1 cellular context compared by ENCODE assay signal in genomic region chr15:65414841-65415621, GRCh38.
TF ChIP-seq lines count a peak whose summit lies in the region.

No MANE protein-coding gene starts in this region.

TF ChIP-seq in HEK293, 187 proteins besides CTCF, POLR2A, EP300 and RAD21 (continued from another document and continues in another):
- TF ChIP-seq, protein P1, sequence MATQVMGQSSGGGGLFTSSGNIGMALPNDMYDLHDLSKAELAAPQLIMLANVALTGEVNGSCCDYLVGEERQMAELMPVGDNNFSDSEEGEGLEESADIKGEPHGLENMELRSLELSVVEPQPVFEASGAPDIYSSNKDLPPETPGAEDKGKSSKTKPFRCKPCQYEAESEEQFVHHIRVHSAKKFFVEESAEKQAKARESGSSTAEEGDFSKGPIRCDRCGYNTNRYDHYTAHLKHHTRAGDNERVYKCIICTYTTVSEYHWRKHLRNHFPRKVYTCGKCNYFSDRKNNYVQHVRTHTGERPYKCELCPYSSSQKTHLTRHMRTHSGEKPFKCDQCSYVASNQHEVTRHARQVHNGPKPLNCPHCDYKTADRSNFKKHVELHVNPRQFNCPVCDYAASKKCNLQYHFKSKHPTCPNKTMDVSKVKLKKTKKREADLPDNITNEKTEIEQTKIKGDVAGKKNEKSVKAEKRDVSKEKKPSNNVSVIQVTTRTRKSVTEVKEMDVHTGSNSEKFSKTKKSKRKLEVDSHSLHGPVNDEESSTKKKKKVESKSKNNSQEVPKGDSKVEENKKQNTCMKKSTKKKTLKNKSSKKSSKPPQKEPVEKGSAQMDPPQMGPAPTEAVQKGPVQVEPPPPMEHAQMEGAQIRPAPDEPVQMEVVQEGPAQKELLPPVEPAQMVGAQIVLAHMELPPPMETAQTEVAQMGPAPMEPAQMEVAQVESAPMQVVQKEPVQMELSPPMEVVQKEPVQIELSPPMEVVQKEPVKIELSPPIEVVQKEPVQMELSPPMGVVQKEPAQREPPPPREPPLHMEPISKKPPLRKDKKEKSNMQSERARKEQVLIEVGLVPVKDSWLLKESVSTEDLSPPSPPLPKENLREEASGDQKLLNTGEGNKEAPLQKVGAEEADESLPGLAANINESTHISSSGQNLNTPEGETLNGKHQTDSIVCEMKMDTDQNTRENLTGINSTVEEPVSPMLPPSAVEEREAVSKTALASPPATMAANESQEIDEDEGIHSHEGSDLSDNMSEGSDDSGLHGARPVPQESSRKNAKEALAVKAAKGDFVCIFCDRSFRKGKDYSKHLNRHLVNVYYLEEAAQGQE (tag by site-specific recombination; IDR thresholded peaks at IDR 0.05), result no peak
- TF ChIP-seq ZBTB8A (tag by site-specific recombination; IDR thresholded peaks at IDR 0.05) (peak; percentile 93), ZNF600 (tag by site-specific recombination; IDR thresholded peaks at IDR 0.05) (peak; percentile 95), ZNF561 (tag by site-specific recombination; IDR thresholded peaks at IDR 0.05; ENCODE audit: borderline replicate concordance) (peak; percentile 78; the same call in 1 of the 2 replicates), ZBTB11 (tag by site-specific recombination; conservative IDR thresholded peaks at IDR 0.05; ENCODE audit: low read depth) (peak; percentile 60; the same call in 1 of the 2 replicates), WT1 (tag by site-specific recombination; IDR thresholded peaks at IDR 0.05) (peak; percentile 41), KLF10 (tag by site-specific recombination; IDR thresholded peaks at IDR 0.05) (peak; percentile 55; the same call in 1 of the 2 replicates), ZNF138 (tag by site-specific recombination; IDR thresholded peaks at IDR 0.05; ENCODE audit: borderline replicate concordance) (no peak), ZBTB20 (tag by site-specific recombination; IDR thresholded peaks at IDR 0.05) (peak; percentile 75), IKZF3 (tag by site-specific recombination; IDR thresholded peaks at IDR 0.05) (peak; percentile 96), FEZF1 (tag by site-specific recombination; IDR thresholded peaks at IDR 0.05) (peak; percentile 91), ZNF596 (tag by site-specific recombination; IDR thresholded peaks at IDR 0.05) (peak; percentile 52; the same call in 1 of the 2 replicates), OSR2 (tag by site-specific recombination; IDR thresholded peaks at IDR 0.05) (peak; percentile 76), ZNF701 (tag by site-specific recombination; IDR thresholded peaks at IDR 0.05) (no peak), ZXDB (tag by site-specific recombination; IDR thresholded peaks at IDR 0.05) (0 out of 2 replicates have a peak, but pooled peaks have one; percentile 48), ZNF549 (tag by site-specific recombination; IDR thresholded peaks at IDR 0.05) (no peak), YY1 (tag by site-specific recombination; IDR thresholded peaks at IDR 0.05) (0 out of 2 replicates have a peak, but pooled peaks have one; percentile 23), ZNF768 (tag by site-specific recombination; IDR thresholded peaks at IDR 0.05) (peak; percentile 56; the same call in 1 of the 2 replicates), ATF2 (tag by site-specific recombination; IDR thresholded peaks at IDR 0.05; ENCODE audit: low read depth) (no peak), TRIM28 (IDR thresholded peaks at IDR 0.05; ENCODE audit: borderline replicate concordance, low read length) (0 out of 2 replicates have a peak, but pooled peaks have one; percentile 32), ZNF423 (tag by site-specific recombination; IDR thresholded peaks at IDR 0.05) (peak; percentile 97), ZNF114 (tag by site-specific recombination; IDR thresholded peaks at IDR 0.05) (no peak), ZNF335 (tag by site-specific recombination; conservative IDR thresholded peaks at IDR 0.05) (peak; percentile 79), SCRT1 (tag by site-specific recombination; IDR thresholded peaks at IDR 0.05; ENCODE audit: borderline replicate concordance) (peak; percentile 13), ZNF416 (tag by site-specific recombination; IDR thresholded peaks at IDR 0.05) (no peak), ZIC2 (tag by site-specific recombination; IDR thresholded peaks at IDR 0.05) (peak; percentile 99), ZBTB48 (tag by site-specific recombination; IDR thresholded peaks at IDR 0.05) (peak; percentile 93), KLF7 (tag by site-specific recombination; IDR thresholded peaks at IDR 0.05; ENCODE audit: borderline replicate concordance) (no peak), ZNF624 (tag by site-specific recombination; IDR thresholded peaks at IDR 0.05) (no peak)
- TF ChIP-seq, protein P2, sequence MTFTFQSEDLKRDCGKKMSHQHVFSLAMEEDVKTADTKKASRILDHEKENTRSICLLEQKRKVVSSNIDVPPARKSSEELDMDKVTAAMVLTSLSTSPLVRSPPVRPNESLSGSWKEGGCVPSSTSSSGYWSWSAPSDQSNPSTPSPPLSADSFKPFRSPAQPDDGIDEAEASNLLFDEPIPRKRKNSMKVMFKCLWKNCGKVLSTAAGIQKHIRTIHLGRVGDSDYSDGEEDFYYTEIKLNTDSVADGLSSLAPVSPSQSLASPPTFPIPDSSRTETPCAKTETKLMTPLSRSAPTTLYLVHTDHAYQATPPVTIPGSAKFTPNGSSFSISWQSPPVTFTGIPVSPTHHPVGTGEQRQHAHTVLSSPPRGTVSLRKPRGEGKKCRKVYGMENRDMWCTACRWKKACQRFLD (tag by site-specific recombination; IDR thresholded peaks at IDR 0.05), result no peak
- TF ChIP-seq, protein P3, sequence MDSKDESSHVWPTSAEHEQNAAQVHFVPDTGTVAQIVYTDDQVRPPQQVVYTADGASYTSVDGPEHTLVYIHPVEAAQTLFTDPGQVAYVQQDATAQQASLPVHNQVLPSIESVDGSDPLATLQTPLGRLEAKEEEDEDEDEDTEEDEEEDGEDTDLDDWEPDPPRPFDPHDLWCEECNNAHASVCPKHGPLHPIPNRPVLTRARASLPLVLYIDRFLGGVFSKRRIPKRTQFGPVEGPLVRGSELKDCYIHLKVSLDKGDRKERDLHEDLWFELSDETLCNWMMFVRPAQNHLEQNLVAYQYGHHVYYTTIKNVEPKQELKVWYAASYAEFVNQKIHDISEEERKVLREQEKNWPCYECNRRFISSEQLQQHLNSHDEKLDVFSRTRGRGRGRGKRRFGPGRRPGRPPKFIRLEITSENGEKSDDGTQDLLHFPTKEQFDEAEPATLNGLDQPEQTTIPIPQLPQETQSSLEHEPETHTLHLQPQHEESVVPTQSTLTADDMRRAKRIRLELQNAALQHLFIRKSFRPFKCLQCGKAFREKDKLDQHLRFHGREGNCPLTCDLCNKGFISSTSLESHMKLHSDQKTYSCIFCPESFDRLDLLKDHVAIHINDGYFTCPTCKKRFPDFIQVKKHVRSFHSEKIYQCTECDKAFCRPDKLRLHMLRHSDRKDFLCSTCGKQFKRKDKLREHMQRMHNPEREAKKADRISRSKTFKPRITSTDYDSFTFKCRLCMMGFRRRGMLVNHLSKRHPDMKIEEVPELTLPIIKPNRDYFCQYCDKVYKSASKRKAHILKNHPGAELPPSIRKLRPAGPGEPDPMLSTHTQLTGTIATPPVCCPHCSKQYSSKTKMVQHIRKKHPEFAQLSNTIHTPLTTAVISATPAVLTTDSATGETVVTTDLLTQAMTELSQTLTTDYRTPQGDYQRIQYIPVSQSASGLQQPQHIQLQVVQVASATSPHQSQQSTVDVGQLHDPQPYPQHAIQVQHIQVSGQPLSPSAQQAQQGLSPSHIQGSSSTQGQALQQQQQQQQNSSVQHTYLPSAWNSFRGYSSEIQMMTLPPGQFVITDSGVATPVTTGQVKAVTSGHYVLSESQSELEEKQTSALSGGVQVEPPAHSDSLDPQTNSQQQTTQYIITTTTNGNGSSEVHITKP (tag by site-specific recombination; IDR thresholded peaks at IDR 0.05), result peak; percentile 70
- TF ChIP-seq, protein P4, sequence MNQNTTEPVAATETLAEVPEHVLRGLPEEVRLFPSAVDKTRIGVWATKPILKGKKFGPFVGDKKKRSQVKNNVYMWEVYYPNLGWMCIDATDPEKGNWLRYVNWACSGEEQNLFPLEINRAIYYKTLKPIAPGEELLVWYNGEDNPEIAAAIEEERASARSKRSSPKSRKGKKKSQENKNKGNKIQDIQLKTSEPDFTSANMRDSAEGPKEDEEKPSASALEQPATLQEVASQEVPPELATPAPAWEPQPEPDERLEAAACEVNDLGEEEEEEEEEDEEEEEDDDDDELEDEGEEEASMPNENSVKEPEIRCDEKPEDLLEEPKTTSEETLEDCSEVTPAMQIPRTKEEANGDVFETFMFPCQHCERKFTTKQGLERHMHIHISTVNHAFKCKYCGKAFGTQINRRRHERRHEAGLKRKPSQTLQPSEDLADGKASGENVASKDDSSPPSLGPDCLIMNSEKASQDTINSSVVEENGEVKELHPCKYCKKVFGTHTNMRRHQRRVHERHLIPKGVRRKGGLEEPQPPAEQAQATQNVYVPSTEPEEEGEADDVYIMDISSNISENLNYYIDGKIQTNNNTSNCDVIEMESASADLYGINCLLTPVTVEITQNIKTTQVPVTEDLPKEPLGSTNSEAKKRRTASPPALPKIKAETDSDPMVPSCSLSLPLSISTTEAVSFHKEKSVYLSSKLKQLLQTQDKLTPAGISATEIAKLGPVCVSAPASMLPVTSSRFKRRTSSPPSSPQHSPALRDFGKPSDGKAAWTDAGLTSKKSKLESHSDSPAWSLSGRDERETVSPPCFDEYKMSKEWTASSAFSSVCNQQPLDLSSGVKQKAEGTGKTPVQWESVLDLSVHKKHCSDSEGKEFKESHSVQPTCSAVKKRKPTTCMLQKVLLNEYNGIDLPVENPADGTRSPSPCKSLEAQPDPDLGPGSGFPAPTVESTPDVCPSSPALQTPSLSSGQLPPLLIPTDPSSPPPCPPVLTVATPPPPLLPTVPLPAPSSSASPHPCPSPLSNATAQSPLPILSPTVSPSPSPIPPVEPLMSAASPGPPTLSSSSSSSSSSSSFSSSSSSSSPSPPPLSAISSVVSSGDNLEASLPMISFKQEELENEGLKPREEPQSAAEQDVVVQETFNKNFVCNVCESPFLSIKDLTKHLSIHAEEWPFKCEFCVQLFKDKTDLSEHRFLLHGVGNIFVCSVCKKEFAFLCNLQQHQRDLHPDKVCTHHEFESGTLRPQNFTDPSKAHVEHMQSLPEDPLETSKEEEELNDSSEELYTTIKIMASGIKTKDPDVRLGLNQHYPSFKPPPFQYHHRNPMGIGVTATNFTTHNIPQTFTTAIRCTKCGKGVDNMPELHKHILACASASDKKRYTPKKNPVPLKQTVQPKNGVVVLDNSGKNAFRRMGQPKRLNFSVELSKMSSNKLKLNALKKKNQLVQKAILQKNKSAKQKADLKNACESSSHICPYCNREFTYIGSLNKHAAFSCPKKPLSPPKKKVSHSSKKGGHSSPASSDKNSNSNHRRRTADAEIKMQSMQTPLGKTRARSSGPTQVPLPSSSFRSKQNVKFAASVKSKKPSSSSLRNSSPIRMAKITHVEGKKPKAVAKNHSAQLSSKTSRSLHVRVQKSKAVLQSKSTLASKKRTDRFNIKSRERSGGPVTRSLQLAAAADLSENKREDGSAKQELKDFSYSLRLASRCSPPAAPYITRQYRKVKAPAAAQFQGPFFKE (tag by site-specific recombination; IDR thresholded peaks at IDR 0.05; ENCODE audit: borderline replicate concordance), result no peak
- TF ChIP-seq, protein P5, sequence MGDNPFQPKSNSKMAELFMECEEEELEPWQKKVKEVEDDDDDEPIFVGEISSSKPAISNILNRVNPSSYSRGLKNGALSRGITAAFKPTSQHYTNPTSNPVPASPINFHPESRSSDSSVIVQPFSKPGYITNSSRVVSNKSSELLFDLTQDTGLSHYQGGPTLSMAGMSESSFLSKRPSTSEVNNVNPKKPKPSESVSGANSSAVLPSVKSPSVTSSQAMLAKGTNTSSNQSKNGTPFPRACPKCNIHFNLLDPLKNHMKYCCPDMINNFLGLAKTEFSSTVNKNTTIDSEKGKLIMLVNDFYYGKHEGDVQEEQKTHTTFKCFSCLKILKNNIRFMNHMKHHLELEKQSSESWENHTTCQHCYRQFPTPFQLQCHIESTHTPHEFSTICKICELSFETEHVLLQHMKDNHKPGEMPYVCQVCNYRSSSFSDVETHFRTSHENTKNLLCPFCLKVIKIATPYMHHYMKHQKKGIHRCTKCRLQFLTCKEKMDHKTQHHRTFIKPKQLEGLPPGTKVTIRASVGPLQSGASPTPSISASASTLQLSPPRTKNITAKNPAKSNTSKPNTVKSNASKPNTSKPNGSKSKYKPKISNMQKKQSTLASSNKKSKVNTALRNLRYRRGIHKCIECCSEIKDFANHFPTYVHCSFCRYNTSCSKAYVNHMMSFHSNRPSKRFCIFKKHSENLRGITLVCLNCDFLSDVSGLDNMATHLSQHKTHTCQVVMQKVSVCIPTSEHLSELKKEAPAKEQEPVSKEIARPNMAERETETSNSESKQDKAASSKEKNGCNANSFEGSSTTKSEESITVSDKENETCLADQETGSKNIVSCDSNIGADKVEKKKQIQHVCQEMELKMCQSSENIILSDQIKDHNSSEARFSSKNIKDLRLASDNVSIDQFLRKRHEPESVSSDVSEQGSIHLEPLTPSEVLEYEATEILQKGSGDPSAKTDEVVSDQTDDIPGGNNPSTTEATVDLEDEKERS (tag by site-specific recombination; IDR thresholded peaks at IDR 0.05), result no peak
